1 cellular context compared by ENCODE assay signal in the genomic region with DNA sequence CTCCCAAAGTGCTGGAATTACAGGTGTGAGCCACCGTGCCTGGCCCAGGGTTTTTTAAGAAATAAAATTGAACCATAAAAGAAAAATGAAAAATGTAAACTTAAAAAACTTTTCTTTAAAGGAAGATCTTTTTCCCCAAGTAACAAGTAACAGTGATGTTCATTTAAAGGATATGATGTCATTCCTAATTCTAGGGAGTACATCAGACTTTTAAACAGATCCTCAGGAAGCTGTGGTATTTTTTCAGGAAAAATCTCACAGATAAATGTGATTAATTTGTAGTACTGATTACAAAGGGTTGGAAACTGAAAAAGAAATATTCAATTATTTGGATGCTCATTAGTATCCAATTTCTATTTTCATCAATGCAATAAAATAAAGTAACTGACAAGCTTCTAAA.
TF ChIP-seq lines count a peak whose summit lies in the region.

No MANE protein-coding gene starts in this region.

TF ChIP-seq in endothelial cell of umbilical vein, 7 proteins besides CTCF, POLR2A, EP300 and RAD21 (continued from another document):
- TF ChIP-seq JUN (IDR thresholded peaks at IDR 0.05; ENCODE audit: borderline replicate concordance, insufficient read depth, insufficient read length, low read depth) (peak; percentile 47), FOS (IDR thresholded peaks at IDR 0.05; ENCODE audit: borderline replicate concordance, insufficient read depth, low read length) (no peak), GATA2 (IDR thresholded peaks at IDR 0.05; ENCODE audit: insufficient read depth, insufficient read length, low read depth, low read length) (peak; percentile 16)
